24 cellular contexts compared by ENCODE assay signal in genomic region chr1:212562771-212563170, GRCh38. TPM values are rescaled to one million over a fixed set of nuclear protein-coding genes. Genes with fewer than 3 reads are reported as not detected.
DNase-seq lines count a peak whose midpoint lies in the region; ATAC-seq and TF ChIP-seq lines count a peak whose summit lies in the region.
"Had no signal": no experiment of that assay in that cellular context is flagged by ENCODE, and none has a peak within 500 bp of the region (broad histone marks: within the 10 kb centered on the region; RNA-seq: fewer than 3 reads in every experiment).

No MANE protein-coding gene starts in this region.

- POLR2A ChIA-PET in CD4-positive, alpha-beta T cell (lab: Charles Lee), result no interaction called here

- H4K8ac ChIP-seq in mesenchymal stem cell (ENCODE audit: low read length), result no peak overlapping the region

- no peak overlapping the region for H2BK12ac ChIP-seq in mesenchymal stem cell (ENCODE audit: low read length in 2 of 2)

- H3K36me3 ChIP-seq in mesenchymal stem cell (ENCODE audit: control insufficient read depth in 1 of 2, insufficient read depth in 2 of 2, low read depth in 1 of 2, low read length in 2 of 2) (no peaks in the 10 kb centered on the region), tibial artery (no peaks in the 10 kb centered on the region), body of pancreas (replicated peaks in 1 of 2; ENCODE audit: insufficient read depth in 1 of 2, low read depth in 2 of 2) (no peaks in the 10 kb centered on the region)
- H3K36me3 ChIP-seq: HAP-1 had no signal

- no peaks in the 10 kb centered on the region for H3K27me3 ChIP-seq in CD4-positive, alpha-beta T cell (ENCODE audit: control insufficient read depth, insufficient read depth, low read length)
- H3K27me3 ChIP-seq in mesenchymal stem cell (ENCODE audit: control insufficient read depth in 1 of 2, insufficient read depth in 1 of 2, low read length in 2 of 2) (no peaks in the 10 kb centered on the region), tibial artery (no peaks in the 10 kb centered on the region), body of pancreas (no peaks in the 10 kb centered on the region)

- CTCF ChIA-PET in CD4-positive, alpha-beta T cell (lab: Charles Lee), result no interaction called here

- H3K27ac Mint-ChIP-seq in CD4-positive, alpha-beta T cell, result no peak overlapping the region
- no peak overlapping the region for H3K27ac Mint-ChIP-seq in activated T-cell treated with anti-CD3 and anti-CD28 coated beads, Interleukin-2, amount 50 U/mL, for 24 hours
- H3K27ac Mint-ChIP-seq: CD8-positive, alpha-beta T cell; HFFc6; IgD-negative memory B cell had no signal

- no peaks in the 10 kb centered on the region for H3K9me3 Mint-ChIP-seq in CD4-positive, alpha-beta T cell
- H3K9me3 Mint-ChIP-seq in activated T-cell treated with anti-CD3 and anti-CD28 coated beads, Interleukin-2, amount 50 U/mL, for 24 hours, result peaks cover 7% of the 10 kb centered on the region

- peak overlapping the region; percentile 25 for H3K4me3 Mint-ChIP-seq in CD4-positive, alpha-beta T cell
- H3K4me3 Mint-ChIP-seq in activated T-cell treated with anti-CD3 and anti-CD28 coated beads, Interleukin-2, amount 50 U/mL, for 24 hours, result no peak overlapping the region
- H3K4me3 Mint-ChIP-seq: CD8-positive, alpha-beta T cell; HFFc6 had no signal

- no peak overlapping the region for H4K91ac ChIP-seq in mesenchymal stem cell (ENCODE audit: low read length)

- no peak overlapping the region for H3K14ac ChIP-seq in mesenchymal stem cell (ENCODE audit: low read length in 2 of 2)

- H3K27ac ChIP-seq in CD4-positive, alpha-beta T cell (ENCODE audit: low read depth, low read length), result no peak overlapping the region
- H3K27ac ChIP-seq in mesenchymal stem cell (ENCODE audit: low read length, poor library complexity, severe bottlenecking) (no peak overlapping the region), tibial artery (peak overlapping the region; percentile 96 to 97), body of pancreas (no peak overlapping the region)
- H3K27ac ChIP-seq: A549 had no signal

- no peak for TF ChIP-seq CTCF in CD4-positive, alpha-beta T cell (IDR thresholded peaks at IDR 0.05)
- no peak for TF ChIP-seq CTCF in tibial artery (IDR thresholded peaks at IDR 0.05)
- TF ChIP-seq CTCF in body of pancreas (IDR thresholded peaks at IDR 0.05), result no peak

- H3K27me3 Mint-ChIP-seq in CD4-positive, alpha-beta T cell, result no peaks in the 10 kb centered on the region
- H3K27me3 Mint-ChIP-seq in activated T-cell treated with anti-CD3 and anti-CD28 coated beads, Interleukin-2, amount 50 U/mL, for 24 hours, result peaks cover 6% of the 10 kb centered on the region

- WGBS in mesenchymal stem cell, result 92% methylated on average over 4 of the region's 4 CpGs
- whole genome bisulfite sequencing in body of pancreas, 2 donors, result 77 to 78% methylated on average over 4 of the region's 4 CpGs

- H3K36me3 Mint-ChIP-seq in CD4-positive, alpha-beta T cell (ENCODE audit: low read depth), result peaks cover 5% of the 10 kb centered on the region
- H3K36me3 Mint-ChIP-seq in activated T-cell treated with anti-CD3 and anti-CD28 coated beads, Interleukin-2, amount 50 U/mL, for 24 hours (ENCODE audit: low read depth), result no peaks in the 10 kb centered on the region
- H3K36me3 Mint-ChIP-seq: IgD-negative memory B cell had no signal

- intact Hi-C loops in CD4-positive, alpha-beta T cell (cut with DNase I, micrococcal nuclease), result loop anchor here in 1 of 2 experiments (5.0 to 10.0 kb wide), 4 partner anchors 35 to 978 kb away; partner anchors contain the start of genes NSL1 and TATDN3
- intact Hi-C loops in tibial artery (cut with DNase I; ENCODE audit: low total_unique reads) (no loop called here), body of pancreas (cut with DNase I) (no loop called here)

- H2AFZ ChIP-seq in mesenchymal stem cell (ENCODE audit: low read depth, low read length), result no peak overlapping the region

- H3K4me2 ChIP-seq in mesenchymal stem cell (ENCODE audit: low read length, poor library complexity, severe bottlenecking), result no peak overlapping the region
- H3K4me2 ChIP-seq: A549 had no signal

- H3K4me1 Mint-ChIP-seq in CD4-positive, alpha-beta T cell (ENCODE audit: low read depth), result peaks cover 21% of the 10 kb centered on the region
- H3K4me1 Mint-ChIP-seq in activated T-cell treated with anti-CD3 and anti-CD28 coated beads, Interleukin-2, amount 50 U/mL, for 24 hours (ENCODE audit: low read depth), result peaks cover 43% of the 10 kb centered on the region

- ATAC-seq in CD4-positive, alpha-beta T cell (ENCODE audit: poor library complexity), result no peak
- no peak for ATAC-seq in body of pancreas
- ATAC-seq: A549; CD8-positive, alpha-beta T cell; PC-3 had no signal

- H3K9me3 ChIP-seq in CD4-positive, alpha-beta T cell (ENCODE audit: control insufficient read depth, low read length), result no peaks in the 10 kb centered on the region
- no peaks in the 10 kb centered on the region for H3K9me3 ChIP-seq in mesenchymal stem cell (ENCODE audit: control insufficient read depth, low read length)
- H3K9me3 ChIP-seq in tibial artery, result no peaks in the 10 kb centered on the region
- no peaks in the 10 kb centered on the region for H3K9me3 ChIP-seq in body of pancreas
- H3K9me3 ChIP-seq: A549, Caco-2, HAP-1 had no signal

- no peak overlapping the region for H3K4ac ChIP-seq in mesenchymal stem cell (ENCODE audit: low read depth in 1 of 2, low read length in 2 of 2)

- no peak for DNase-seq in CD4-positive, alpha-beta T cell
- peak; percentile 1 for DNase-seq in RPMI8226
- no peak for DNase-seq in mesenchymal stem cell
- no peak for DNase-seq in tibial artery
- no peak for DNase-seq in AML-193 (lab: John Stamatoyannopoulos, UW)
- DNase-seq in activated T-cell treated with anti-CD3 and anti-CD28 coated beads, Interleukin-2, amount 50 U/mL, for 24 hours, result no peak
- DNase-seq in body of pancreas, result no peak
- DNase-seq: C1 segment of cervical spinal cord; Caco-2; CD8-positive, alpha-beta T cell; GOT3; HFFc6; NCI-H1048; NCI-H1436 treated with DMSO at 0.1 percent for 48 hours; NCI-H187 treated with DMSO at 0.1 percent for 48 hours; NCI-H446 treated with DMSO at 0.1 percent for 48 hours; NCI-H526; NCI-H82; NK-92 treated with Interleukin-12 subunit alpha and Interleukin-12 subunit beta, amount 100 ng/mL, for 24 hours; PC-3; Right ventricle myocardium superior had no signal

- H2BK15ac ChIP-seq in mesenchymal stem cell (ENCODE audit: low read depth, poor library complexity, severe bottlenecking), result no peak overlapping the region

- H3K23ac ChIP-seq in mesenchymal stem cell (ENCODE audit: low read length in 2 of 2), result no peak overlapping the region

- no peak overlapping the region for H3K4me3 ChIP-seq in mesenchymal stem cell (ENCODE audit: insufficient read depth in 1 of 2, low read depth in 1 of 2, low read length in 2 of 2)
- H3K4me3 ChIP-seq in tibial artery, result no peak overlapping the region
- no peak overlapping the region for H3K4me3 ChIP-seq in body of pancreas
- H3K4me3 ChIP-seq: A549, HAP-1 had no signal

- no peaks in the 10 kb centered on the region for H3K79me1 ChIP-seq in mesenchymal stem cell (replicated peaks; ENCODE audit: low read length, poor library complexity, severe bottlenecking)

- H2AK5ac ChIP-seq in mesenchymal stem cell (ENCODE audit: low read length, severe bottlenecking), result peak overlapping the region; percentile 36

- peaks cover 17% of the 10 kb centered on the region for H3K4me1 ChIP-seq in mesenchymal stem cell (ENCODE audit: control insufficient read depth, insufficient read depth, low read depth, low read length)
- peaks cover 5 to 58% (median 31%) of the 10 kb centered on the region in 4 donors for H3K4me1 ChIP-seq in tibial artery
- H3K4me1 ChIP-seq in body of pancreas, result peaks cover 29% of the 10 kb centered on the region

- H3K18ac ChIP-seq in mesenchymal stem cell (ENCODE audit: low read depth in 1 of 2, low read length in 2 of 2), result no peak overlapping the region

- no peak overlapping the region for H3K9ac ChIP-seq in mesenchymal stem cell (ENCODE audit: low read length)

- H2BK5ac ChIP-seq in mesenchymal stem cell (ENCODE audit: low read depth, low read length, poor library complexity, severe bottlenecking), result no peak overlapping the region

- no peak for TF ChIP-seq POLR2A in body of pancreas (IDR thresholded peaks at IDR 0.05)

- no peak overlapping the region for H2BK120ac ChIP-seq in mesenchymal stem cell (ENCODE audit: low read depth, low read length)

RNA-seq across cellular contexts. Expression of gene ATF3, which starts 45.8 kb away (rescaled TPM):
- total RNA-seq in CD4-positive, alpha-beta T cell, result 10 to 100 TPM; 10.4 to 12.7 TPM
- 11.5 TPM for polyA plus RNA-seq in mesenchymal stem cell (2013, experiment 1 of 2)
- 9.7 TPM for polyA plus RNA-seq in mesenchymal stem cell (2013, experiment 2 of 2)
- total RNA-seq in body of pancreas, result 10 to 100 TPM in 1 of 2 donors, 1 to 10 TPM in 1; 8.6 to 27.0 TPM

Comparison
In these comparisons a context has a peak if more than half of its experiments do, and no peak if none do; other contexts are left out.
1. H3K27ac ChIP-seq: peak in tibial artery (2 of 2); none in CD4-positive, alpha-beta T cell (single experiment), mesenchymal stem cell (single experiment) and body of pancreas (0 of 4).